In the genomic region with DNA sequence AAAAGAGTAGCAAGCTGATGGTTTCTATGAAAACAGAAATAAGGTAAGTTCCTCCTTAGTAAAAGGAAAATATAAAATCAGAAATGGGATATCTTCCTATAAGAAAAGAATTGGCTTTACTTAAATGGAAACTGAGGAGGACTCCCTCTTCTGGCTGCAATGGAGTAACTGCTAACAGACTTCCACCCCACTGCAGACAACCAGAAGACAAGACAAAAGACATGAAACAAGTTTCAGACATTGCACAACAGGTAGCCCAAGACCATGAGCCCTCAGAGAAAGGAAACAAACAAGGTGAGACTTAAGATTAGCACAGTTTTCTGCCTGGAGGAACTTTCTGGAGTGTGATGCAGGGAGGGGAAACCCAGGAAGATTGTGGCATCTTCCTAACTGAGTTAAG, we compare ENCODE assay signal across 8 cellular contexts. TPM values are rescaled to one million over a fixed set of nuclear protein-coding genes. Genes with fewer than 3 reads are reported as not detected.
DNase-seq lines count a peak whose midpoint lies in the region; TF ChIP-seq lines count a peak whose summit lies in the region.

No MANE protein-coding gene starts in this region.

- H3K27ac ChIP-seq in left ventricle myocardium inferior (replicated peaks): no peak overlapping the region
- no peak overlapping the region for H3K27ac ChIP-seq in PC-9
- H3K27ac ChIP-seq in esophagus muscularis mucosa (replicated peaks in 1 of 4): no peak overlapping the region

- DNase-seq in left ventricle myocardium inferior: no peak
- DNase-seq in cardiac septum (ENCODE audit: low spot score): no peak
- DNase-seq in PC-9: peak in 1 of 2 experiments; percentile 39
- DNase-seq in epithelial cell of proximal tubule (ENCODE audit: low read depth): no peak
- no peak for DNase-seq in cortex of kidney (lab: John Stamatoyannopoulos, UW)
- DNase-seq in middle frontal gyrus (ENCODE audit: extremely low spot score, low spot score): no peak
- DNase-seq in esophagus muscularis mucosa (ENCODE audit: extremely low spot score): no peak
- no peak for DNase-seq in hepatic stellate cell (ENCODE audit: low spot score)

- intact Hi-C loops in left ventricle myocardium inferior (cut with micrococcal nuclease) (no loop called here), cardiac septum (cut with DNase I) (no loop called here), PC-9 (cut with micrococcal nuclease; ENCODE audit: unreplicated experiment) (no loop called here), esophagus muscularis mucosa (cut with DNase I) (no loop called here)

- no peaks in the 10 kb centered on the region for H3F3A ChIP-seq in PC-9 (ENCODE audit: insufficient read depth, low read depth)

- H3K36me3 ChIP-seq in left ventricle myocardium inferior (no peaks in the 10 kb centered on the region), PC-9 (ENCODE audit: low read depth) (no peaks in the 10 kb centered on the region), esophagus muscularis mucosa (no peaks in the 10 kb centered on the region)

- TF ChIP-seq POLR2A in esophagus muscularis mucosa (IDR thresholded peaks at IDR 0.05; ENCODE audit: low read depth): no peak

- H3K9me2 ChIP-seq in PC-9 (ENCODE audit: insufficient read depth): no peaks in the 10 kb centered on the region

- no peak for TF ChIP-seq EP300 in esophagus muscularis mucosa (IDR thresholded peaks at IDR 0.05)

- H3K9me3 ChIP-seq in left ventricle myocardium inferior (replicated peaks) (peaks cover 14% of the 10 kb centered on the region), PC-9 (ENCODE audit: insufficient read depth, low read depth) (no peaks in the 10 kb centered on the region), esophagus muscularis mucosa (no peaks in the 10 kb centered on the region)

- H2AFZ ChIP-seq in PC-9: no peak overlapping the region

- H3K79me2 ChIP-seq in PC-9 (ENCODE audit: low read depth): no peaks in the 10 kb centered on the region

- H3K4me1 ChIP-seq in left ventricle myocardium inferior: no peaks in the 10 kb centered on the region
- H3K4me1 ChIP-seq in PC-9 (replicated peaks; ENCODE audit: insufficient read depth): 0 out of 2 replicates have a peak, but pooled peaks cover 1% of the 10 kb centered on the region
- H3K4me1 ChIP-seq in esophagus muscularis mucosa: peaks cover 0 to 8% (median 3%) of the 10 kb centered on the region in 4 donors

- H3K4me2 ChIP-seq in PC-9: no peak overlapping the region

- CTCF ChIA-PET in PC-9 (lab: Charles Lee): no interaction called here

- H4K20me1 ChIP-seq in PC-9 (ENCODE audit: insufficient read depth): no peaks in the 10 kb centered on the region

- POLR2A ChIA-PET in PC-9 (lab: Charles Lee; ENCODE audit: unreplicated experiment): no interaction called here

- H3K4me3 ChIP-seq in left ventricle myocardium inferior: no peak overlapping the region
- no peak overlapping the region for H3K4me3 ChIP-seq in PC-9
- H3K4me3 ChIP-seq in epithelial cell of proximal tubule (ENCODE audit: low read depth, low read length): no peak overlapping the region
- H3K4me3 ChIP-seq in esophagus muscularis mucosa: no peak overlapping the region

- no peaks in the 10 kb centered on the region for H3K27me3 ChIP-seq in left ventricle myocardium inferior (ENCODE audit: low read depth)
- no peaks in the 10 kb centered on the region for H3K27me3 ChIP-seq in PC-9 (ENCODE audit: insufficient read depth, low read depth)
- H3K27me3 ChIP-seq in esophagus muscularis mucosa: no peaks in the 10 kb centered on the region

- BruUV-seq in PC-9 (replicated peaks; lab: Mats Ljungman, UMichigan): no TSS peak

- TF ChIP-seq CTCF in left ventricle myocardium inferior (IDR thresholded peaks at IDR 0.05; ENCODE audit: borderline replicate concordance): peak; percentile 42
- TF ChIP-seq CTCF in PC-9 (conservative IDR thresholded peaks at IDR 0.05): peak; percentile 58; the same call in 1 of the 2 replicates
- peak; percentile 66 for TF ChIP-seq CTCF in epithelial cell of proximal tubule (conservative IDR thresholded peaks at IDR 0.05; ENCODE audit: low read depth, low read length)
- peak in 1 of 3 experiments; percentile 13 for TF ChIP-seq CTCF in esophagus muscularis mucosa (IDR thresholded peaks at IDR 0.05)

RNA-seq across cellular contexts. Expression of a gene that starts 17.0 kb away (rescaled TPM):
- total RNA-seq in left ventricle myocardium inferior (3.4 TPM), cardiac septum (6.4 TPM), PC-9 (2021) (0.50 TPM in 1 of 2 replicates, not detected in the other), epithelial cell of proximal tubule (1.7 and 9.0 TPM in 2 replicates), esophagus muscularis mucosa (1 to 10 TPM; 1.2 to 6.7 (median 5.9) TPM)

RNA-seq across cellular contexts. Expression of a gene that starts 28.8 kb away (rescaled TPM):
- total RNA-seq in left ventricle myocardium inferior (6.2 TPM), cardiac septum (2.0 TPM), PC-9 (2021) (9.2 and 9.9 TPM in 2 replicates), epithelial cell of proximal tubule (0.72 and 2.2 TPM in 2 replicates), esophagus muscularis mucosa (1 to 10 TPM in 3 of 4 donors, under 1 TPM in 1; 0.99 to 9.0 (median 4.0) TPM)
